In genomic region chr11:910589-911030, GRCh38 we compare ENCODE assay signal across 1 cellular context.
A peak's percentile ranks its signal among the peaks of the same experiment; 100 is the strongest.
TF ChIP-seq lines count a peak whose summit lies in the region.

Gene CHID1, minus strand, starts transcription at chr11:910810. Its CDS starts 5,994 bp downstream, at chr11:904816.

TF ChIP-seq in HEK293, 187 proteins besides CTCF, POLR2A, EP300 and RAD21 (continued from another document and continues in another):
- TF ChIP-seq PRDM2 (tag by site-specific recombination; IDR thresholded peaks at IDR 0.05; ENCODE audit: borderline replicate concordance) (no peak), ZBTB49 (tag by site-specific recombination; IDR thresholded peaks at IDR 0.05; ENCODE audit: low read depth) (no peak), HOXD13 (CRISPR knock-in tag; IDR thresholded peaks at IDR 0.05; ENCODE audit: borderline replicate concordance) (no peak), ZNF518A (tag by site-specific recombination; conservative IDR thresholded peaks at IDR 0.05; ENCODE audit: low read depth) (no peak), BCL11A (tag by site-specific recombination; IDR thresholded peaks at IDR 0.05; ENCODE audit: low read depth) (no peak), ZNF544 (tag by site-specific recombination; IDR thresholded peaks at IDR 0.05) (no peak), ZNF654 (tag by site-specific recombination; IDR thresholded peaks at IDR 0.05; ENCODE audit: low read depth) (no peak), ZFP37 (tag by site-specific recombination; IDR thresholded peaks at IDR 0.05) (no peak), ZXDB (tag by site-specific recombination; IDR thresholded peaks at IDR 0.05) (peak; percentile 51; the same call in 1 of the 2 replicates), ZBTB17 (tag by site-specific recombination; IDR thresholded peaks at IDR 0.05) (no peak), ZIC2 (tag by site-specific recombination; IDR thresholded peaks at IDR 0.05) (no peak), ZNF133 (tag by site-specific recombination; IDR thresholded peaks at IDR 0.05) (no peak), ZNF292 (tag by site-specific recombination; IDR thresholded peaks at IDR 0.05; ENCODE audit: borderline replicate concordance, low read depth) (no peak), ZFP41 (tag by site-specific recombination; IDR thresholded peaks at IDR 0.05; ENCODE audit: borderline replicate concordance) (no peak), ZNF223 (tag by site-specific recombination; IDR thresholded peaks at IDR 0.05) (no peak), REPIN1 (tag by site-specific recombination; IDR thresholded peaks at IDR 0.05; ENCODE audit: low read depth) (no peak), ZNF561 (tag by site-specific recombination; IDR thresholded peaks at IDR 0.05; ENCODE audit: borderline replicate concordance) (no peak), ZNF10 (tag by site-specific recombination; IDR thresholded peaks at IDR 0.05) (no peak), HOXA7 (CRISPR knock-in tag; IDR thresholded peaks at IDR 0.05; ENCODE audit: borderline replicate concordance) (no peak), PBX3 (CRISPR knock-in tag; IDR thresholded peaks at IDR 0.05) (0 out of 2 replicates have a peak, but pooled peaks have one; percentile 21), TCF7L2 (IDR thresholded peaks at IDR 0.05; ENCODE audit: borderline replicate concordance, low read depth, low read length) (no peak), ZNF658 (tag by site-specific recombination; IDR thresholded peaks at IDR 0.05) (no peak), PRDM4 (tag by site-specific recombination; IDR thresholded peaks at IDR 0.05) (no peak), KLF10 (tag by site-specific recombination; IDR thresholded peaks at IDR 0.05) (peak; percentile 68), ZBTB1 (tag by site-specific recombination; IDR thresholded peaks at IDR 0.05) (no peak), ZNF704 (tag by site-specific recombination; IDR thresholded peaks at IDR 0.05) (no peak), HOXC10 (CRISPR knock-in tag; IDR thresholded peaks at IDR 0.05) (no peak), GLIS2 (tag by site-specific recombination; IDR thresholded peaks at IDR 0.05) (no peak), KLF8 (tag by site-specific recombination; IDR thresholded peaks at IDR 0.05) (peak; percentile 17; the same call in 1 of the 2 replicates), ZSCAN5A (tag by site-specific recombination; IDR thresholded peaks at IDR 0.05) (peak; percentile 82; the same call in 1 of the 2 replicates), ZNF610 (tag by site-specific recombination; IDR thresholded peaks at IDR 0.05; ENCODE audit: borderline replicate concordance) (no peak), ZNF48 (tag by site-specific recombination; IDR thresholded peaks at IDR 0.05) (no peak), ZNF629 (tag by site-specific recombination; IDR thresholded peaks at IDR 0.05) (no peak), ZNF785 (tag by site-specific recombination; IDR thresholded peaks at IDR 0.05) (no peak), ZNF114 (tag by site-specific recombination; IDR thresholded peaks at IDR 0.05) (no peak), ZNF350 (tag by site-specific recombination; IDR thresholded peaks at IDR 0.05) (no peak), ZNF18 (tag by site-specific recombination; IDR thresholded peaks at IDR 0.05) (no peak), ZNF623 (tag by site-specific recombination; IDR thresholded peaks at IDR 0.05) (no peak)
